23 cellular contexts compared by ENCODE assay signal in genomic region chr15:68192117-68192516, GRCh38. TPM values are rescaled to one million over a fixed set of nuclear protein-coding genes. Genes with fewer than 3 reads are reported as not detected.
DNase-seq lines count a peak whose midpoint lies in the region; ATAC-seq, FAIRE-seq and TF ChIP-seq lines count a peak whose summit lies in the region.
"Had no signal": no experiment of that assay in that cellular context is flagged by ENCODE, and none has a peak within 500 bp of the region (broad histone marks: within the 10 kb centered on the region; RNA-seq: fewer than 3 reads in every experiment).

No MANE protein-coding gene starts in this region.

- TF ChIP-seq EP300 in K562 (IDR thresholded peaks at IDR 0.05; ENCODE audit: low read length) = no peak

- H2AFZ ChIP-seq in GM23338 = no peak overlapping the region
- H2AFZ ChIP-seq in K562 (ENCODE audit: low read depth, low read length) = no peak overlapping the region

- H3K36me3 ChIP-seq in GM23338 (ENCODE audit: insufficient read depth) = peaks cover 7% of the 10 kb centered on the region; the same call in 1 of the 2 replicates
- H3K36me3 ChIP-seq in K562 (ENCODE audit: control insufficient read depth, insufficient read depth, low read length) = peaks cover 83% of the 10 kb centered on the region

- no peak for FAIRE-seq in K562 (lab: Jason Lieb, UNC)
- FAIRE-seq: kidney had no signal

- BruUV-seq in K562 (replicated peaks; lab: Mats Ljungman, UMichigan) = no TSS peak

- 83% methylated on average over 4 of the region's 4 CpGs for WGBS in K562 (ENCODE audit: insufficient coverage, low coverage, missing lambda C conversion rate)

- CTCF ChIA-PET in CD4-positive, alpha-beta T cell (lab: Charles Lee) = no interaction called here
- CTCF ChIA-PET in K562 (lab: Yijun Ruan, JAX; ENCODE audit: low intra/inter-chr PET ratio) = no interaction called here

- no peaks in the 10 kb centered on the region for H3F3A ChIP-seq in GM23338 (replicated peaks; ENCODE audit: low read depth)

- no peaks in the 10 kb centered on the region for H3K4me1 Mint-ChIP-seq in CD4-positive, alpha-beta T cell (ENCODE audit: low read depth)
- peaks cover 15% of the 10 kb centered on the region for H3K4me1 Mint-ChIP-seq in GM23338
- H3K4me1 Mint-ChIP-seq in naive thymus-derived CD8-positive, alpha-beta T cell = peaks cover 0 to 6% (median 2%) of the 10 kb centered on the region in 4 donors
- H3K4me1 Mint-ChIP-seq: T-cell had no signal

- H3K9me1 ChIP-seq in K562 (ENCODE audit: control insufficient read depth, insufficient read depth, low read length) = no peaks in the 10 kb centered on the region

- TF ChIP-seq CTCF in CD4-positive, alpha-beta T cell (IDR thresholded peaks at IDR 0.05) = no peak
- TF ChIP-seq CTCF in GM23338 (conservative IDR thresholded peaks at IDR 0.05; ENCODE audit: low read depth in 2 of 2) (peak in 1 of 2 experiments; percentile 31; a peak in 1 of 4 replicates), K562 (IDR thresholded peaks at IDR 0.05 in 2 of 3, conservative IDR thresholded peaks at IDR 0.05 in 1 of 3; ENCODE audit: insufficient read depth in 2 of 3, low read depth in 1 of 3, low read length in 3 of 3) (no peak), foreskin fibroblast (IDR thresholded peaks at IDR 0.05; ENCODE audit: low read depth, low read length) (no peak), GM13976 (IDR thresholded peaks at IDR 0.05; ENCODE audit: borderline replicate concordance, control extremely low read depth, extremely low read depth, insufficient read depth, missing control alignments) (no peak)

- no peaks in the 10 kb centered on the region for H3K9me2 ChIP-seq in GM23338 (ENCODE audit: insufficient read depth)

- POLR2A ChIA-PET in CD4-positive, alpha-beta T cell (lab: Charles Lee) = no interaction called here
- POLR2A ChIA-PET in K562 (lab: Yijun Ruan, JAX) = interaction anchor here (0.5 to 1.5 kb wide), 3 partner anchors 13 to 137 kb away, joined by 3 to 4 read pairs (median 3); partner anchors contain the start of gene CALML4
- POLR2A ChIA-PET in naive thymus-derived CD8-positive, alpha-beta T cell (lab: Charles Lee) = no interaction called here

- no peak for ATAC-seq in CD4-positive, alpha-beta T cell (ENCODE audit: poor library complexity)
- ATAC-seq in GM23338 (peak; percentile 20), K562 (peak; percentile 12; the same call in 1 of the 3 replicates)
- no peak for ATAC-seq in naive thymus-derived CD8-positive, alpha-beta T cell
- ATAC-seq: PC-3; stimulated activated naive CD8-positive, alpha-beta T cell treated with anti-CD3 and anti-CD28 coated beads, Interleukin-15, Interleukin-2, amounts not matched to agents 100 U/mL and 50 U/mL, for 24 hours; T-cell had no signal

- TF ChIP-seq POLR2A in K562 (conservative IDR thresholded peaks at IDR 0.05) = peak; percentile 16; the same call in 1 of the 2 replicates

- intact Hi-C loops in CD4-positive, alpha-beta T cell (cut with DNase I, micrococcal nuclease) = no loop called here
- intact Hi-C loops in K562 (cut with micrococcal nuclease) = no loop called here

- H4K20me1 ChIP-seq in GM23338 (replicated peaks; ENCODE audit: insufficient read depth) = no peaks in the 10 kb centered on the region; the same call in 1 of the 2 replicates
- no peaks in the 10 kb centered on the region for H4K20me1 ChIP-seq in K562 (replicated peaks; ENCODE audit: control insufficient read depth, insufficient read depth, low read length)

- no peaks in the 10 kb centered on the region for H3K9me3 Mint-ChIP-seq in CD4-positive, alpha-beta T cell
- no peaks in the 10 kb centered on the region for H3K9me3 Mint-ChIP-seq in GM23338
- H3K9me3 Mint-ChIP-seq in naive thymus-derived CD8-positive, alpha-beta T cell = no peaks in the 10 kb centered on the region
- H3K9me3 Mint-ChIP-seq: central memory CD8-positive, alpha-beta T cell; T-cell had no signal

- H3K79me2 ChIP-seq in GM23338 (replicated peaks; ENCODE audit: insufficient read depth) (no peaks in the 10 kb centered on the region), K562 (ENCODE audit: control insufficient read depth, insufficient read depth, low read length) (no peaks in the 10 kb centered on the region)

- peaks cover 70% of the 10 kb centered on the region for H3K36me3 Mint-ChIP-seq in CD4-positive, alpha-beta T cell (ENCODE audit: low read depth)
- peaks cover 27% of the 10 kb centered on the region for H3K36me3 Mint-ChIP-seq in GM23338 (ENCODE audit: low read depth)
- peaks cover 0 to 71% (median 7%) of the 10 kb centered on the region in 3 donors for H3K36me3 Mint-ChIP-seq in naive thymus-derived CD8-positive, alpha-beta T cell

- no peak for DNase-seq in CD4-positive, alpha-beta T cell
- peak; percentile 44 for DNase-seq in GM23338 (ENCODE audit: low spot score)
- DNase-seq in K562 (ENCODE audit: extremely low read depth in 1 of 4, low spot score in 3 of 4) = no peak
- no peak for DNase-seq in naive thymus-derived CD8-positive, alpha-beta T cell
- no peak for DNase-seq in NOMO-1 (lab: John Stamatoyannopoulos, UW; ENCODE audit: unreplicated experiment in 2 of 2)
- DNase-seq in foreskin fibroblast = no peak
- no peak for DNase-seq in amygdala (lab: John Stamatoyannopoulos, UW)
- DNase-seq in GM13976 (ENCODE audit: low spot score) = no peak
- DNase-seq: activated naive CD4-positive, alpha-beta T cell; erythroblast; HCEC 1CT; kidney; NCI-H1436; NCI-H2171 treated with DMSO at 0.1 percent for 48 hours; NCI-H526 treated with DMSO at 0.1 percent for 48 hours; PC-3; SIG-M5; stimulated activated CD4-positive, alpha-beta T cell treated with anti-CD3 and anti-CD28 coated beads, Interleukin-2, amount 100 ng/mL, for 24 hours; stimulated activated naive CD8-positive, alpha-beta T cell treated with anti-CD3 and anti-CD28 coated beads, Interleukin-15, Interleukin-2, amounts not matched to agents 100 U/mL and 50 U/mL, for 24 hours; T-cell; transverse colon had no signal

- peak overlapping the region; percentile 36 for H3K27ac Mint-ChIP-seq in CD4-positive, alpha-beta T cell
- H3K27ac Mint-ChIP-seq in GM23338 = no peak overlapping the region
- peak overlapping the region in 6 of 10 donors; percentile 15 to 65 (median 60) for H3K27ac Mint-ChIP-seq in naive thymus-derived CD8-positive, alpha-beta T cell

- H3K4me1 ChIP-seq in GM23338 (ENCODE audit: insufficient read depth) (no peaks in the 10 kb centered on the region), K562 (replicated peaks in 1 of 2; ENCODE audit: control insufficient read depth in 2 of 2, insufficient read depth in 2 of 2, low read length in 2 of 2) (peaks cover 0 to 6% of the 10 kb centered on the region in 2 experiments; a peak in 3 of 5 replicates)

- TF ChIP-seq RAD21 in K562 (CRISPR knock-in tag; conservative IDR thresholded peaks at IDR 0.05 in 1 of 2, IDR thresholded peaks at IDR 0.05 in 1 of 2) = no peak

- no peak overlapping the region for H3K4me3 ChIP-seq in GM23338
- no peak overlapping the region for H3K4me3 ChIP-seq in K562
- H3K4me3 ChIP-seq in foreskin fibroblast (ENCODE audit: low read depth in 1 of 2, low read length in 2 of 2) = no peak overlapping the region
- H3K4me3 ChIP-seq: skin epidermis, transverse colon had no signal

- no peaks in the 10 kb centered on the region for H3K9me3 ChIP-seq in CD4-positive, alpha-beta T cell (ENCODE audit: control insufficient read depth, low read length)
- H3K9me3 ChIP-seq in K562 (replicated peaks; ENCODE audit: control insufficient read depth, insufficient read depth, low read depth, low read length) = no peaks in the 10 kb centered on the region
- H3K9me3 ChIP-seq: transverse colon had no signal

- in situ Hi-C loops in K562 (cut with MboI) = no loop called here
- in situ Hi-C loops in GM13976 (cut with MboI; ENCODE audit: low sequenced_read_pairs, unreplicated experiment) = no loop called here

- no peak overlapping the region for H3K9ac ChIP-seq in K562 (ENCODE audit: insufficient read depth in 1 of 2, low read depth in 2 of 2, low read length in 2 of 2)

- no peaks in the 10 kb centered on the region for H3K27me3 Mint-ChIP-seq in CD4-positive, alpha-beta T cell
- peaks cover 2% of the 10 kb centered on the region for H3K27me3 Mint-ChIP-seq in GM23338 (ENCODE audit: insufficient read depth, low read depth, poor library complexity)
- no peaks in the 10 kb centered on the region for H3K27me3 Mint-ChIP-seq in naive thymus-derived CD8-positive, alpha-beta T cell
- H3K27me3 Mint-ChIP-seq: central memory CD8-positive, alpha-beta T cell; T-cell had no signal

- no peak overlapping the region for H3K4me2 ChIP-seq in GM23338
- no peak overlapping the region for H3K4me2 ChIP-seq in K562 (ENCODE audit: insufficient read depth, low read length)

- H3K4me3 Mint-ChIP-seq in CD4-positive, alpha-beta T cell = no peak overlapping the region
- no peak overlapping the region for H3K4me3 Mint-ChIP-seq in GM23338
- no peak overlapping the region for H3K4me3 Mint-ChIP-seq in naive thymus-derived CD8-positive, alpha-beta T cell
- H3K4me3 Mint-ChIP-seq: central memory CD8-positive, alpha-beta T cell; T-cell had no signal

- no peak overlapping the region for H3K27ac ChIP-seq in CD4-positive, alpha-beta T cell (ENCODE audit: low read depth, low read length)
- H3K27ac ChIP-seq in GM23338 (ENCODE audit: low read depth) (peak overlapping the region; percentile 34; the same call in 1 of the 2 replicates), K562 (ENCODE audit: extremely low read depth, low read depth, low read length) (no peak overlapping the region)
- H3K27ac ChIP-seq: skin epidermis had no signal

- H3K27me3 ChIP-seq in CD4-positive, alpha-beta T cell (ENCODE audit: control insufficient read depth, insufficient read depth, low read length) = no peaks in the 10 kb centered on the region
- no peaks in the 10 kb centered on the region for H3K27me3 ChIP-seq in GM23338 (ENCODE audit: insufficient read depth)
- H3K27me3 ChIP-seq in K562 (ENCODE audit: control insufficient read depth in 2 of 2, insufficient read depth in 2 of 2, low read length in 2 of 2) = no peaks in the 10 kb centered on the region
- H3K27me3 ChIP-seq: transverse colon had no signal

RNA-seq across cellular contexts. Expression of gene CALML4, which starts 13.0 kb away (rescaled TPM):
- 1 to 10 TPM; 1.5 to 2.0 TPM for total RNA-seq in CD4-positive, alpha-beta T cell
- 13.4 and 15.8 TPM in 2 replicates for total RNA-seq in GM23338 (2014; rRNA removed; shearing (Covaris generic))
- polyA plus RNA-seq in GM23338 (2016; fragmentation: Nextera tagmentation; extraction: Ambion mirVana) (15.0 and 16.2 TPM in 2 replicates), K562 (2011; rRNA removed) (16.9 and 18.2 TPM in 2 replicates), K562 (2014; fragmentation: Illumina TruSeq; extraction: Trizol) (20.8 and 24.4 TPM in 2 replicates), K562 (2014; fragmentation: Nextera tagmentation; extraction: Ambion mirVana) (1 to 10 TPM; 2.8 to 3.8 TPM), K562 (2014; rRNA removed) (15.6 and 30.6 TPM in 2 replicates)
- 41.4 and 49.7 TPM in 2 replicates for total RNA-seq in K562 (2011; cell fraction: chromatin; rRNA removed; ENCODE audit: low replicate concordance)
- total RNA-seq in K562 (2011; cell fraction: nucleolus; rRNA removed) = 19.3 and 20.3 TPM in 2 replicates
- 29.4 and 47.2 TPM in 2 replicates for total RNA-seq in K562 (2011; cell fraction: nucleoplasm; rRNA removed)
- total RNA-seq in K562 (2014; rRNA removed) (7.6 and 8.7 TPM in 2 replicates), K562 (2014; rRNA removed; fragmentation: Illumina TruSeq; extraction: Trizol) (15.5 and 19.8 TPM in 2 replicates), K562 (2015; rRNA removed; fragmentation: Illumina TruSeq; extraction: Trizol) (16.7 and 17.4 TPM in 2 replicates), K562 (2021) (6.3 and 6.5 TPM in 2 replicates)
- 2.6 and 3.5 TPM in 2 replicates for polyA plus RNA-seq in K562 (2011; cell fraction: cytosol; rRNA removed)
- polyA plus RNA-seq in K562 (2011; cell fraction: nucleus; rRNA removed) = 11.0 and 16.7 TPM in 2 replicates
- polyA plus RNA-seq in K562 (2012) = 6.4 and 11.6 TPM in 2 replicates
- polyA minus RNA-seq in K562 (2011; rRNA and poly(A)+ RNA removed) = 6.1 and 7.6 TPM in 2 replicates
- 0.73 and 1.2 TPM in 2 replicates for polyA minus RNA-seq in K562 (2011; cell fraction: cytosol; rRNA and poly(A)+ RNA removed)
- polyA minus RNA-seq in K562 (2011; cell fraction: nucleus; rRNA and poly(A)+ RNA removed) = 3.6 and 6.1 TPM in 2 replicates
- total RNA-seq in naive thymus-derived CD8-positive, alpha-beta T cell = 1 to 10 TPM; 4.1 to 4.7 TPM
- polyA plus RNA-seq in naive thymus-derived CD8-positive, alpha-beta T cell = under 1 TPM in 1 of 3 donors, not detected in 2; 0.65 TPM

RNA-seq across cellular contexts. Expression of gene CLN6, which starts 37.4 kb away (rescaled TPM):
- total RNA-seq in CD4-positive, alpha-beta T cell = 1 to 10 TPM; 8.0 to 8.1 TPM
- 69.5 and 87.4 TPM in 2 replicates for total RNA-seq in GM23338 (2014; rRNA removed; shearing (Covaris generic))
- polyA plus RNA-seq in GM23338 (2016; fragmentation: Nextera tagmentation; extraction: Ambion mirVana) (20.0 and 20.7 TPM in 2 replicates), K562 (2011; rRNA removed) (46.0 and 47.3 TPM in 2 replicates), K562 (2014; fragmentation: Illumina TruSeq; extraction: Trizol) (42.6 and 49.8 TPM in 2 replicates), K562 (2014; fragmentation: Nextera tagmentation; extraction: Ambion mirVana) (under 1 TPM; 0.71 to 0.77 TPM), K562 (2014; rRNA removed) (47.5 and 60.1 TPM in 2 replicates)
- total RNA-seq in K562 (2011; cell fraction: chromatin; rRNA removed; ENCODE audit: low replicate concordance) = 161 and 267 TPM in 2 replicates
- total RNA-seq in K562 (2011; cell fraction: nucleolus; rRNA removed) = 171 and 189 TPM in 2 replicates
- 182 and 254 TPM in 2 replicates for total RNA-seq in K562 (2011; cell fraction: nucleoplasm; rRNA removed)
- total RNA-seq in K562 (2014; rRNA removed) (25.8 and 32.5 TPM in 2 replicates), K562 (2014; rRNA removed; fragmentation: Illumina TruSeq; extraction: Trizol) (22.3 and 24.8 TPM in 2 replicates), K562 (2015; rRNA removed; fragmentation: Illumina TruSeq; extraction: Trizol) (34.8 and 39.3 TPM in 2 replicates), K562 (2021) (51.6 and 53.3 TPM in 2 replicates)
- polyA plus RNA-seq in K562 (2011; cell fraction: cytosol; rRNA removed) = 70.0 and 134 TPM in 2 replicates
- polyA plus RNA-seq in K562 (2011; cell fraction: nucleus; rRNA removed) = 68.6 and 106 TPM in 2 replicates
- 36.7 and 38.9 TPM in 2 replicates for polyA plus RNA-seq in K562 (2012)
- 60.0 and 111 TPM in 2 replicates for polyA minus RNA-seq in K562 (2011; rRNA and poly(A)+ RNA removed)
- 26.9 and 47.0 TPM in 2 replicates for polyA minus RNA-seq in K562 (2011; cell fraction: cytosol; rRNA and poly(A)+ RNA removed)
- polyA minus RNA-seq in K562 (2011; cell fraction: nucleus; rRNA and poly(A)+ RNA removed) = 38.7 and 49.0 TPM in 2 replicates
- total RNA-seq in naive thymus-derived CD8-positive, alpha-beta T cell = 10 to 100 TPM; 18.5 to 22.3 TPM
- 1 to 10 TPM; 2.4 to 4.1 (median 3.3) TPM for polyA plus RNA-seq in naive thymus-derived CD8-positive, alpha-beta T cell

Comparison
In these comparisons a context has a peak if more than half of its experiments do, and no peak if none do; other contexts are left out.
1. ATAC-seq: peak in GM23338 (single experiment) and K562 (single experiment); none in CD4-positive, alpha-beta T cell (single experiment) and naive thymus-derived CD8-positive, alpha-beta T cell (0 of 2).